10 cellular contexts compared by ENCODE assay signal in genomic region chr1:115041654-115042053, GRCh38. TPM values are rescaled to one million over a fixed set of nuclear protein-coding genes. Genes with fewer than 3 reads are reported as not detected.
DNase-seq lines count a peak whose midpoint lies in the region; ATAC-seq, FAIRE-seq and TF ChIP-seq lines count a peak whose summit lies in the region.
"Had no signal": no experiment of that assay in that cellular context is flagged by ENCODE, and none has a peak within 500 bp of the region (broad histone marks: within the 10 kb centered on the region; RNA-seq: fewer than 3 reads in every experiment).

No MANE protein-coding gene starts in this region.

- intact Hi-C loops in IMR-90 (cut with micrococcal nuclease) = loop anchor here (2.0 kb wide), 1 partner anchor 63 kb away; no protein-coding TSS in a partner anchor
- intact Hi-C loops in GM12878 (cut with micrococcal nuclease; ENCODE audit: unreplicated experiment) = no loop called here
- intact Hi-C loops in left colon (cut with DNase I, micrococcal nuclease) = no loop called here

- H3K4ac ChIP-seq in IMR-90 (ENCODE audit: low read depth, low read length) = no peak overlapping the region

- no peak for FAIRE-seq in D721Med (lab: Jason Lieb, UNC)
- FAIRE-seq in GM12878 (lab: Jason Lieb, UNC) = no peak

- H2AFZ ChIP-seq in IMR-90 (replicated peaks; ENCODE audit: low read length, poor library complexity) = no peak overlapping the region
- no peak overlapping the region for H2AFZ ChIP-seq in GM12878 (ENCODE audit: control insufficient read depth, low read depth, low read length)

- no peak overlapping the region for H2BK20ac ChIP-seq in IMR-90 (ENCODE audit: low read depth, low read length)

- no peaks in the 10 kb centered on the region for H3K79me2 ChIP-seq in GM12878 (ENCODE audit: control insufficient read depth, insufficient read depth, low read length)

- no peak overlapping the region for H3K14ac ChIP-seq in IMR-90 (replicated peaks; ENCODE audit: low read depth, low read length)

- H4K8ac ChIP-seq in IMR-90 (ENCODE audit: low read depth in 2 of 2, low read length in 2 of 2) = no peak overlapping the region

- H3K4me1 ChIP-seq in IMR-90 (ENCODE audit: control insufficient read depth, insufficient read depth, low read length) (peaks cover 1% of the 10 kb centered on the region; the same call in 1 of the 2 replicates), GM12878 (ENCODE audit: control insufficient read depth, insufficient read depth, low read length) (no peaks in the 10 kb centered on the region)

- ATAC-seq in IMR-90 (ENCODE audit: low read depth) (0 out of 2 replicates have a peak, but pooled peaks have one; percentile 27), GM12878 (no peak), left colon (peak; percentile 51), HG03342 (IDR thresholded peaks at IDR 0.05; ENCODE audit: unreplicated experiment) (no peak), HG02840 (IDR thresholded peaks at IDR 0.05; ENCODE audit: low FRiP score, unreplicated experiment) (no peak)

- no peak for TF ChIP-seq EP300 in GM12878 (IDR thresholded peaks at IDR 0.05; ENCODE audit: borderline replicate concordance in 1 of 2, control insufficient read depth in 1 of 2, low read depth in 2 of 2, low read length in 2 of 2)

- TF ChIP-seq RAD21 in IMR-90 (IDR thresholded peaks at IDR 0.05; ENCODE audit: low read length) (no peak; the same call in 1 of the 2 replicates), GM12878 (IDR thresholded peaks at IDR 0.05; ENCODE audit: insufficient read depth, low read depth, low read length) (0 out of 2 replicates have a peak, but pooled peaks have one; percentile 6)

- no peak overlapping the region for H3K23ac ChIP-seq in IMR-90 (ENCODE audit: low read depth, low read length)

- no peaks in the 10 kb centered on the region for H3K9me1 ChIP-seq in IMR-90 (ENCODE audit: insufficient read depth, low read length)

- no peak overlapping the region for H3K56ac ChIP-seq in IMR-90 (ENCODE audit: extremely low read depth, insufficient read depth, low read length)

- RAD21 ChIA-PET in GM12878 (lab: Charles Lee; ENCODE audit: unreplicated experiment) = interaction anchor here (1.0 to 1.6 kb wide), 3 partner anchors 9 to 71 kb away, joined by 3 to 5 read pairs (median 5); no protein-coding TSS in a partner anchor

- H3K4me2 ChIP-seq in IMR-90 (ENCODE audit: low read depth, low read length) = no peak overlapping the region
- no peak overlapping the region for H3K4me2 ChIP-seq in GM12878 (ENCODE audit: control insufficient read depth, insufficient read depth)

- SMC1A ChIA-PET in GM12878 (lab: Charles Lee; ENCODE audit: uncharacterized antibody, unreplicated experiment) = interaction anchor here (1.2 to 2.0 kb wide), 2 partner anchors 16 to 46 kb away, joined by 3 to 5 read pairs; no protein-coding TSS in a partner anchor

- BruUV-seq in IMR-90 (replicated peaks; lab: Mats Ljungman, UMichigan) (no TSS peak), GM12878 (replicated peaks; lab: Mats Ljungman, UMichigan) (no TSS peak)

- no peak overlapping the region for H4K5ac ChIP-seq in IMR-90 (ENCODE audit: low read depth, low read length)

- POLR2A ChIA-PET in IMR-90 (lab: Charles Lee; ENCODE audit: unreplicated experiment) (no interaction called here), GM12878 (lab: Charles Lee) (no interaction called here)

- TF ChIP-seq POLR2A in IMR-90 (IDR thresholded peaks at IDR 0.05; ENCODE audit: low read depth, low read length) (no peak), GM12878 (IDR thresholded peaks at IDR 0.05; ENCODE audit: low read depth, low read length) (no peak)

- no peak overlapping the region for H3K18ac ChIP-seq in IMR-90 (ENCODE audit: low read depth, low read length)

- no peaks in the 10 kb centered on the region for H3K79me1 ChIP-seq in IMR-90 (ENCODE audit: low read depth in 1 of 2, low read length in 2 of 2)

- H4K20me1 ChIP-seq in IMR-90 (ENCODE audit: insufficient read depth, low read length) (no peaks in the 10 kb centered on the region), GM12878 (ENCODE audit: control insufficient read depth, insufficient read depth) (no peaks in the 10 kb centered on the region)

- no peak overlapping the region for H2AK5ac ChIP-seq in IMR-90 (ENCODE audit: low read depth, low read length)

- H4K91ac ChIP-seq in IMR-90 (ENCODE audit: insufficient read depth, low read depth, low read length) = no peak overlapping the region

- H2AK9ac ChIP-seq in IMR-90 (replicated peaks; ENCODE audit: low read depth, low read length, poor library complexity) = no peak overlapping the region

- H3K27ac ChIP-seq in IMR-90 (ENCODE audit: insufficient read depth, low read length) = no peak overlapping the region
- no peak overlapping the region for H3K27ac ChIP-seq in GM12878 (ENCODE audit: control insufficient read depth, insufficient read depth)

- TF ChIP-seq CTCF in D721Med (IDR thresholded peaks at IDR 0.05; ENCODE audit: insufficient read depth, missing control alignments) (peak; percentile 38), IMR-90 (conservative IDR thresholded peaks at IDR 0.05; ENCODE audit: low read depth, low read length) (peak; percentile 23; the same call in 1 of the 2 replicates), GM12878 (IDR thresholded peaks at IDR 0.05 in 2 of 3, conservative IDR thresholded peaks at IDR 0.05 in 1 of 3; ENCODE audit: control insufficient read depth in 2 of 3, extremely low read depth in 1 of 3, insufficient read depth in 1 of 3, low read depth in 3 of 3, low read length in 3 of 3) (peak in 1 of 3 experiments; percentile 10; a peak in 1 of 6 replicates)

- no peaks in the 10 kb centered on the region; the same call in 1 of the 2 replicates for H3K27me3 ChIP-seq in IMR-90 (ENCODE audit: control insufficient read depth, insufficient read depth, low read length)
- no peaks in the 10 kb centered on the region for H3K27me3 ChIP-seq in GM12878 (replicated peaks in 1 of 2; ENCODE audit: control insufficient read depth in 2 of 2, insufficient read depth in 2 of 2, low read length in 1 of 2)

- CTCF ChIA-PET in IMR-90 (lab: Yijun Ruan, JAX) = interaction anchor here (1.5 kb wide), 1 partner anchor 11 kb away, joined by 7 read pairs; no protein-coding TSS in a partner anchor
- CTCF ChIA-PET in GM12878 (lab: Yijun Ruan, JAX) = interaction anchor here (0.8 to 8.0 kb wide), 4 partner anchors 10 to 71 kb away, joined by 3 to 63 read pairs (median 6); no protein-coding TSS in a partner anchor

- no peak overlapping the region for H2BK120ac ChIP-seq in IMR-90 (ENCODE audit: low read depth, low read length)

- no peaks in the 10 kb centered on the region for H3K9me3 ChIP-seq in IMR-90 (ENCODE audit: control insufficient read depth, insufficient read depth, low read length)
- no peaks in the 10 kb centered on the region for H3K9me3 ChIP-seq in GM12878 (replicated peaks; ENCODE audit: control insufficient read depth, insufficient read depth, low read length)

- H3K36me3 ChIP-seq in IMR-90 (ENCODE audit: control insufficient read depth, insufficient read depth, low read length) (no peaks in the 10 kb centered on the region), GM12878 (ENCODE audit: control insufficient read depth in 2 of 2, insufficient read depth in 2 of 2, low read length in 1 of 2) (no peaks in the 10 kb centered on the region)

- H3K4me3 ChIP-seq in IMR-90 (ENCODE audit: insufficient read depth, low read depth, low read length) (no peak overlapping the region), GM12878 (no peak overlapping the region)

- in situ Hi-C loops in IMR-90 (cut with MboI; ENCODE audit: low sequenced_read_pairs) = no loop called here
- in situ Hi-C loops in GM12878 (cut with MboI) = no loop called here

- H3K9ac ChIP-seq in IMR-90 (ENCODE audit: low read depth, low read length) (no peak overlapping the region), GM12878 (ENCODE audit: control insufficient read depth, insufficient read depth, low read length) (no peak overlapping the region)

- dilution Hi-C loops in IMR-90 (cut with HindIII; ENCODE audit: low sequenced_read_pairs, unreplicated experiment) = no loop called here

- H2BK15ac ChIP-seq in IMR-90 (ENCODE audit: low read depth, low read length) = no peak overlapping the region

- no peak overlapping the region for H2BK5ac ChIP-seq in IMR-90 (ENCODE audit: low read depth, low read length, poor library complexity, severe bottlenecking)

- no peak for DNase-seq in D721Med (ENCODE audit: insufficient read length, low spot score)
- DNase-seq in IMR-90 = no peak
- DNase-seq in GM12878 (ENCODE audit: low read depth, low spot score) = no peak
- DNase-seq in left colon = no peak
- no peak for DNase-seq in T-helper 1 cell
- DNase-seq in NCI-H1436 (lab: John Stamatoyannopoulos, UW) = no peak
- DNase-seq: NCI-H2227 treated with DMSO at 0.1 percent for 48 hours had no signal

RNA-seq across cellular contexts. Expression of gene TSHB, which starts 12.0 kb away (rescaled TPM):
- total RNA-seq in IMR-90 (2012; rRNA removed) (not detected in 2 replicates), GM12878 (2014; rRNA removed) (not detected in 2 replicates), GM12878 (2014; rRNA removed; fragmentation: Illumina TruSeq; extraction: Trizol) (not detected in 2 replicates), GM12878 (2021) (not detected in 2 replicates), left colon (not detected)
- polyA plus RNA-seq in IMR-90 (2012; rRNA removed) (not detected in 2 replicates), GM12878 (2011; rRNA removed) (not detected in 2 replicates), GM12878 (2014; fragmentation: Illumina TruSeq; extraction: Trizol) (not detected in 2 replicates), GM12878 (2014; fragmentation: Nextera tagmentation; extraction: Ambion mirVana) (not detected), GM12878 (2014; rRNA removed) (not detected in 2 replicates), GM12878 (2016; fragmentation: Nextera tagmentation; extraction: Ambion mirVana) (not detected)
- not detected in 2 replicates for polyA plus RNA-seq in IMR-90 (2012; cell fraction: cytosol; rRNA removed)
- polyA plus RNA-seq in IMR-90 (2012; cell fraction: nucleus; rRNA removed; ENCODE audit: low replicate concordance) = not detected in 2 replicates
- total RNA-seq in GM12878 (2013; cell fraction: nucleolus; rRNA removed) = not detected in 2 replicates
- polyA plus RNA-seq in GM12878 (2011; ENCODE audit: low read depth) = not detected
- not detected in 2 replicates for polyA plus RNA-seq in GM12878 (2011; cell fraction: cytosol; rRNA removed)
- not detected in 2 replicates for polyA plus RNA-seq in GM12878 (2011; cell fraction: nucleus; rRNA removed)
- not detected in 2 replicates for polyA plus RNA-seq in GM12878 (2012)
- polyA minus RNA-seq in GM12878 (2011; rRNA and poly(A)+ RNA removed) = not detected in 2 replicates
- polyA minus RNA-seq in GM12878 (2011; cell fraction: cytosol; rRNA and poly(A)+ RNA removed) = not detected in 2 replicates
- polyA minus RNA-seq in GM12878 (2011; cell fraction: nucleus; rRNA and poly(A)+ RNA removed) = not detected in 2 replicates
- polyA plus RNA-seq: adipose tissue had no signal

RNA-seq across cellular contexts. Expression of gene TSPAN2, which starts 47.6 kb away (rescaled TPM):
- 0.18 and 0.83 TPM in 2 replicates for total RNA-seq in IMR-90 (2012; rRNA removed)
- 0.17 and 0.60 TPM in 2 replicates for polyA plus RNA-seq in IMR-90 (2012; rRNA removed)
- polyA plus RNA-seq in IMR-90 (2012; cell fraction: cytosol; rRNA removed) = 0.12 and 0.16 TPM in 2 replicates
- 0.31 TPM in 1 of 2 replicates, not detected in the other for polyA plus RNA-seq in IMR-90 (2012; cell fraction: nucleus; rRNA removed; ENCODE audit: low replicate concordance)
- 1.0 TPM in 2 replicates for total RNA-seq in GM12878 (2013; cell fraction: nucleolus; rRNA removed)
- total RNA-seq in GM12878 (2014; rRNA removed) = under 0.01 TPM in 1 of 2 replicates, not detected in the other
- not detected in 2 replicates for total RNA-seq in GM12878 (2014; rRNA removed; fragmentation: Illumina TruSeq; extraction: Trizol)
- not detected in 2 replicates for total RNA-seq in GM12878 (2021)
- not detected for polyA plus RNA-seq in GM12878 (2011; ENCODE audit: low read depth)
- 0.73 and 1.1 TPM in 2 replicates for polyA plus RNA-seq in GM12878 (2011; rRNA removed)
- 0.27 and 0.34 TPM in 2 replicates for polyA plus RNA-seq in GM12878 (2011; cell fraction: cytosol; rRNA removed)
- 0.38 and 0.91 TPM in 2 replicates for polyA plus RNA-seq in GM12878 (2011; cell fraction: nucleus; rRNA removed)
- not detected in 2 replicates for polyA plus RNA-seq in GM12878 (2012)
- not detected in 2 replicates for polyA plus RNA-seq in GM12878 (2014; fragmentation: Illumina TruSeq; extraction: Trizol)
- polyA plus RNA-seq in GM12878 (2014; fragmentation: Nextera tagmentation; extraction: Ambion mirVana) = not detected
- not detected in 2 replicates for polyA plus RNA-seq in GM12878 (2014; rRNA removed)
- not detected for polyA plus RNA-seq in GM12878 (2016; fragmentation: Nextera tagmentation; extraction: Ambion mirVana)
- polyA minus RNA-seq in GM12878 (2011; rRNA and poly(A)+ RNA removed) = 0.46 and 0.66 TPM in 2 replicates
- not detected in 2 replicates for polyA minus RNA-seq in GM12878 (2011; cell fraction: cytosol; rRNA and poly(A)+ RNA removed)
- polyA minus RNA-seq in GM12878 (2011; cell fraction: nucleus; rRNA and poly(A)+ RNA removed) = 0.12 TPM in 1 of 2 replicates, not detected in the other
- total RNA-seq in left colon = 10 to 100 TPM in 1 of 2 donors, 1 to 10 TPM in 1; 3.3 to 12.1 TPM

Comparison
In these comparisons a context has a peak if more than half of its experiments do, and no peak if none do; other contexts are left out.
1. ATAC-seq: peak in IMR-90 (single experiment) and left colon (single experiment); none in GM12878 (single experiment), HG03342 (single experiment) and HG02840 (single experiment).